Comparison of ENCODE assay signal across 1 cellular context in genomic region chr10:27153855-27154198, GRCh38.
TF ChIP-seq lines count a peak whose summit lies in the region.

No MANE protein-coding gene starts in this region.

TF ChIP-seq in endothelial cell of umbilical vein, 7 proteins besides CTCF, POLR2A, EP300 and RAD21 (continued from another document):
- TF ChIP-seq JUN (IDR thresholded peaks at IDR 0.05; ENCODE audit: borderline replicate concordance, insufficient read depth, insufficient read length, low read depth) (no peak), FOS (IDR thresholded peaks at IDR 0.05; ENCODE audit: borderline replicate concordance, insufficient read depth, low read length) (no peak)
